In genomic region chr10:21673668-21674067, GRCh38 we compare ENCODE assay signal across 1 cellular context.
TF ChIP-seq lines count a peak whose summit lies in the region.

No MANE protein-coding gene starts in this region.

TF ChIP-seq in GM23338, 12 proteins besides CTCF, POLR2A, EP300 and RAD21 (continued from another document):
- no peak for TF ChIP-seq REST (IDR thresholded peaks at IDR 0.05; ENCODE audit: unreplicated experiment)
- TF ChIP-seq ZNF462 (CRISPR knock-in tag; IDR thresholded peaks at IDR 0.05): no peak
